10 cellular contexts compared by ENCODE assay signal in genomic region chr10:75910032-75910431, GRCh38.
A peak's percentile ranks its signal among the peaks of the same experiment; 100 is the strongest.
DNase-seq lines count a peak whose midpoint lies in the region; ATAC-seq and TF ChIP-seq lines count a peak whose summit lies in the region.
"Had no signal": no experiment of that assay in that cellular context is flagged by ENCODE, and none has a peak within 500 bp of the region (broad histone marks: within the 10 kb centered on the region; RNA-seq: fewer than 3 reads in every experiment).

No MANE protein-coding gene starts in this region.

- no peaks in the 10 kb centered on the region for H3K27me3 ChIP-seq in neural cell (ENCODE audit: insufficient read depth, low read depth, low read length)

- no peaks in the 10 kb centered on the region for H3F3A ChIP-seq in neural cell (ENCODE audit: insufficient read depth, low read length, poor library complexity, severe bottlenecking)

- H3K79me2 ChIP-seq in neural cell (replicated peaks; ENCODE audit: insufficient read depth, low read length) = no peaks in the 10 kb centered on the region

- H2AFZ ChIP-seq in neural cell (ENCODE audit: low read depth, low read length) = no peak overlapping the region

- peak; percentile 41 for TF ChIP-seq CTCF in LNCaP clone FGC (IDR thresholded peaks at IDR 0.05; ENCODE audit: control insufficient read depth, extremely low read depth, insufficient read depth)
- TF ChIP-seq CTCF in neural cell (IDR thresholded peaks at IDR 0.05; ENCODE audit: poor library complexity, severe bottlenecking) = no peak

- no peaks in the 10 kb centered on the region for H3K36me3 ChIP-seq in neural cell (ENCODE audit: insufficient read depth, low read length)

- ATAC-seq in HG03139 (IDR thresholded peaks at IDR 0.05; ENCODE audit: unreplicated experiment) = no peak
- ATAC-seq in GM18873 (IDR thresholded peaks at IDR 0.05; ENCODE audit: low FRiP score, unreplicated experiment) = no peak
- no peak for ATAC-seq in GM19455 (IDR thresholded peaks at IDR 0.05; ENCODE audit: unreplicated experiment)

- no peaks in the 10 kb centered on the region for H3K9me3 ChIP-seq in neural cell (ENCODE audit: low read length)

- no peak for TF ChIP-seq EP300 in neural cell (conservative IDR thresholded peaks at IDR 0.05; ENCODE audit: poor library complexity, severe bottlenecking)

- peak; percentile 13 for DNase-seq in Ammon's horn (ENCODE audit: low spot score)
- no peak for DNase-seq in LNCaP clone FGC (ENCODE audit: low read depth)
- peak; percentile 44 to 45 for DNase-seq in dermis microvascular lymphatic vessel endothelial cell (ENCODE audit: low read depth in 2 of 2)
- no peak for DNase-seq in activated CD4-positive, alpha-beta T cell treated with anti-CD3 and anti-CD28 coated beads for 48 hours
- DNase-seq: activated naive CD8-positive, alpha-beta T cell treated with anti-CD3 and anti-CD28 coated beads, Interleukin-2, amount 10 ng/mL, durations not matched to agents 7 days and 5 days; Right ventricle myocardium superior had no signal

- TF ChIP-seq RAD21 in neural cell (conservative IDR thresholded peaks at IDR 0.05) = peak; percentile 23

- H3K9ac ChIP-seq in neural cell (ENCODE audit: low read length) = no peak overlapping the region

- no peak overlapping the region for H3K4me3 ChIP-seq in LNCaP clone FGC (ENCODE audit: low read depth, low read length)
- H3K4me3 ChIP-seq in neural cell (ENCODE audit: low read length) = no peak overlapping the region

- H3K9me2 ChIP-seq in neural cell (ENCODE audit: insufficient read depth, low read length) = no peaks in the 10 kb centered on the region

- H3K4me2 ChIP-seq in neural cell (ENCODE audit: low read length) = no peak overlapping the region

- no peaks in the 10 kb centered on the region for H4K20me1 ChIP-seq in neural cell (ENCODE audit: insufficient read depth)

- H3K27ac ChIP-seq in neural cell (ENCODE audit: low read length) = no peak overlapping the region

TF ChIP-seq in neural cell, 6 proteins besides CTCF, POLR2A, EP300 and RAD21:
- TF ChIP-seq SMC3 (conservative IDR thresholded peaks at IDR 0.05; ENCODE audit: poor library complexity) (peak; percentile 27), POLR2AphosphoS5 (IDR thresholded peaks at IDR 0.05) (no peak), EZH2 (IDR thresholded peaks at IDR 0.05; ENCODE audit: borderline replicate concordance, insufficient read depth, low read length, poor library complexity, severe bottlenecking) (no peak), TAF1 (IDR thresholded peaks at IDR 0.05; ENCODE audit: low read depth) (no peak), REST (IDR thresholded peaks at IDR 0.05; ENCODE audit: borderline replicate concordance) (no peak), MXI1 (conservative IDR thresholded peaks at IDR 0.05; ENCODE audit: poor library complexity, severe bottlenecking) (no peak)
TF ChIP-seq in neural cell: peak in this region for 1.

Comparison
In these comparisons a context has a peak if more than half of its experiments do, and no peak if none do; other contexts are left out.
1. DNase-seq: peak in Ammon's horn (single experiment) and dermis microvascular lymphatic vessel endothelial cell (2 of 2); none in LNCaP clone FGC (single experiment) and activated CD4-positive, alpha-beta T cell treated with anti-CD3 and anti-CD28 coated beads for 48 hours (single experiment).